16 cellular contexts compared by ENCODE assay signal in genomic region chr3:85355572-85355971, GRCh38.
DNase-seq lines count a peak whose midpoint lies in the region; ATAC-seq and TF ChIP-seq lines count a peak whose summit lies in the region.
"Had no signal": no experiment of that assay in that cellular context is flagged by ENCODE, and none has a peak within 500 bp of the region (broad histone marks: within the 10 kb centered on the region; RNA-seq: fewer than 3 reads in every experiment).

No MANE protein-coding gene starts in this region.

- intact Hi-C loops in ovary (cut with DNase I), result no loop called here

- H3K4me3 Mint-ChIP-seq in stimulated activated effector memory CD8-positive, alpha-beta T cell treated with anti-CD3 and anti-CD28 coated beads, Interleukin-12 subunit alpha, Interleukin-12 subunit beta, amount 100 ng/mL, for 72 hours, result no peak overlapping the region
- H3K4me3 Mint-ChIP-seq: CD4-positive, CD25-positive, alpha-beta regulatory T cell; CD8-positive, alpha-beta memory T cell had no signal

- peaks cover 13% of the 10 kb centered on the region for H3K9me3 Mint-ChIP-seq in stimulated activated effector memory CD8-positive, alpha-beta T cell treated with anti-CD3 and anti-CD28 coated beads, Interleukin-12 subunit alpha, Interleukin-12 subunit beta, amount 100 ng/mL, for 72 hours

- H3K4me3 ChIP-seq in ovary, result no peak overlapping the region
- H3K4me3 ChIP-seq: GM23248 had no signal

- no peak overlapping the region for H3K27ac Mint-ChIP-seq in stimulated activated effector memory CD8-positive, alpha-beta T cell treated with anti-CD3 and anti-CD28 coated beads, Interleukin-12 subunit alpha, Interleukin-12 subunit beta, amount 100 ng/mL, for 72 hours
- H3K27ac Mint-ChIP-seq: CD4-positive, CD25-positive, alpha-beta regulatory T cell; CD8-positive, alpha-beta memory T cell had no signal

- ATAC-seq in stimulated activated effector memory CD8-positive, alpha-beta T cell treated with anti-CD3 and anti-CD28 coated beads, Interleukin-12 subunit alpha, Interleukin-12 subunit beta, amount 100 ng/mL, for 72 hours, result no peak

- H3K36me3 ChIP-seq in ovary, result no peaks in the 10 kb centered on the region
- H3K36me3 ChIP-seq: BE2C had no signal

- WGBS in ovary, 3 donors, result 82 to 87% (median 85%) methylated on average over 4 of the region's 4 CpGs

- H3K27me3 ChIP-seq in ovary, result no peaks in the 10 kb centered on the region
- H3K27me3 ChIP-seq: BE2C had no signal

- DNase-seq in caudate nucleus (lab: John Stamatoyannopoulos, UW) (peak in 1 of 61 donors; percentile 4), globus pallidus (ENCODE audit: low spot score) (peak; percentile 87), midbrain (lab: John Stamatoyannopoulos, UW) (peak; percentile 63), superior temporal gyrus (ENCODE audit: extremely low spot score) (peak; percentile 85), ovary (no peak), NCI-H1694 treated with DMSO at 0.1 percent for 48 hours (lab: John Stamatoyannopoulos, UW) (no peak), NCI-H2227 treated with DMSO at 0.1 percent for 48 hours (lab: John Stamatoyannopoulos, UW) (no peak)
- DNase-seq in stimulated activated effector memory CD8-positive, alpha-beta T cell treated with anti-CD3 and anti-CD28 coated beads, Interleukin-12 subunit alpha, Interleukin-12 subunit beta, amount 100 ng/mL, for 72 hours (ENCODE audit: low spot score in 2 of 2), result no peak
- DNase-seq: BE2C; C1 segment of cervical spinal cord; CD4-positive, CD25-positive, alpha-beta regulatory T cell; CD8-positive, alpha-beta memory T cell; COR-L47; GM23248; HCEC 1CT had no signal

- H3K36me3 Mint-ChIP-seq in stimulated activated effector memory CD8-positive, alpha-beta T cell treated with anti-CD3 and anti-CD28 coated beads, Interleukin-12 subunit alpha, Interleukin-12 subunit beta, amount 100 ng/mL, for 72 hours, result no peaks in the 10 kb centered on the region
- H3K36me3 Mint-ChIP-seq: CD4-positive, CD25-positive, alpha-beta regulatory T cell; CD8-positive, alpha-beta memory T cell had no signal

- no peaks in the 10 kb centered on the region for H3K4me1 Mint-ChIP-seq in stimulated activated effector memory CD8-positive, alpha-beta T cell treated with anti-CD3 and anti-CD28 coated beads, Interleukin-12 subunit alpha, Interleukin-12 subunit beta, amount 100 ng/mL, for 72 hours
- H3K4me1 Mint-ChIP-seq: CD4-positive, CD25-positive, alpha-beta regulatory T cell; CD8-positive, alpha-beta memory T cell had no signal

- H3K9me3 ChIP-seq in ovary, result no peaks in the 10 kb centered on the region
- H3K9me3 ChIP-seq: BE2C had no signal

- TF ChIP-seq POLR2A in ovary (IDR thresholded peaks at IDR 0.05), result no peak

- TF ChIP-seq CTCF in ovary (IDR thresholded peaks at IDR 0.05), result no peak

- H3K27ac ChIP-seq in caudate nucleus (ENCODE audit: low read depth, low read length) (peak overlapping the region; percentile 83), ovary (no peak overlapping the region)
- H3K27ac ChIP-seq: GM23248, HL-60 had no signal

- no peaks in the 10 kb centered on the region for H3K4me1 ChIP-seq in ovary (ENCODE audit: insufficient read depth)

- no peak for TF ChIP-seq EP300 in ovary (IDR thresholded peaks at IDR 0.05)

Comparison
In these comparisons a context has a peak if more than half of its experiments do, and no peak if none do; other contexts are left out.
1. DNase-seq: peak in globus pallidus (single experiment), midbrain (single experiment) and superior temporal gyrus (single experiment); none in ovary (0 of 5), NCI-H1694 treated with DMSO at 0.1 percent for 48 hours (single experiment), NCI-H2227 treated with DMSO at 0.1 percent for 48 hours (single experiment) and stimulated activated effector memory CD8-positive, alpha-beta T cell treated with anti-CD3 and anti-CD28 coated beads, Interleukin-12 subunit alpha, Interleukin-12 subunit beta, amount 100 ng/mL, for 72 hours (0 of 2).